15 cellular contexts compared by ENCODE assay signal in the genomic region with DNA sequence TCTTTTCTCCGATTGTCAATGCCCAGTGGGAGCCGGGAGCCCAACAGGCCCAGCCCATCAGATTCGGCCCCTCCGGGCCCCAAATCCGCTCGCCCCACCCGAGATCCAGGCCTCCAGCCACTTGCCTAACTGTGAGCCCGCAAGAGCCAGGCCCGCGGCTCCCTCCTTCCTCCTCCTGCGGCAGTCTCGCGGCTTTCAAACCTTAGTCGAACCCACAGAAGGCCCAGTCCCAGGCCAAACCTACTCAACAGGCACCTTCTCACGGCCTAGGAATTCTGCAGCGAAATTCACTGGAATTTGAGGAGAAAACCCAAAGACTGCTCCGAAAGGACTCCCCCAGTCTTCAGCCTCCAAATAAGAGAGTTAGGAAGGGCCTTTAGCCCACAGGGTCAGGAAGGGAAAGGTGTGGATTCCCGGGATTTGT. TPM values are rescaled to one million over a fixed set of nuclear protein-coding genes. Genes with fewer than 3 reads are reported as not detected.
DNase-seq lines count a peak whose midpoint lies in the region; ATAC-seq and TF ChIP-seq lines count a peak whose summit lies in the region.
"Had no signal": no experiment of that assay in that cellular context is flagged by ENCODE, and none has a peak within 500 bp of the region (broad histone marks: within the 10 kb centered on the region; RNA-seq: fewer than 3 reads in every experiment).

No MANE protein-coding gene starts in this region.

- H2AK5ac ChIP-seq in neuronal stem cell (ENCODE audit: low read depth, low read length), result peak overlapping the region; percentile 57

- H3K4me2 ChIP-seq in GM23338, result peak overlapping the region; percentile 84
- peak overlapping the region; percentile 82 for H3K4me2 ChIP-seq in hepatocyte
- H3K4me2 ChIP-seq in neuronal stem cell (ENCODE audit: insufficient read depth, low read length, poor library complexity, severe bottlenecking), result no peak overlapping the region

- H3F3A ChIP-seq in GM23338 (replicated peaks; ENCODE audit: low read depth), result peaks cover 68% of the 10 kb centered on the region

- H3K4me3 ChIP-seq in GM23338 (peak overlapping the region; percentile 59), NB4 (ENCODE audit: low read depth, low read length) (no peak overlapping the region), hepatocyte (no peak overlapping the region), neuronal stem cell (ENCODE audit: low read length in 2 of 2) (no peak overlapping the region), MG63 (no peak overlapping the region)
- H3K4me3 ChIP-seq: ovary had no signal

- no peak overlapping the region for H3K23ac ChIP-seq in neuronal stem cell (ENCODE audit: low read depth, low read length, poor library complexity)

- no peak overlapping the region for H2BK15ac ChIP-seq in neuronal stem cell (ENCODE audit: low read length)

- H3K9ac ChIP-seq in neuronal stem cell (ENCODE audit: low read depth, low read length, poor library complexity), result no peak overlapping the region
- H3K9ac ChIP-seq: BLaER1 treated with 17β-estradiol and CSF1 and Interleukin-3, amounts not matched to agents 10 nM and 100 nM had no signal

- H3K14ac ChIP-seq in neuronal stem cell (ENCODE audit: low read length), result no peak overlapping the region

- peaks cover 6% of the 10 kb centered on the region for H3K9me3 Mint-ChIP-seq in GM23338

- H3K4ac ChIP-seq in neuronal stem cell (ENCODE audit: low read length), result no peak overlapping the region

- no peak overlapping the region for H3K27ac ChIP-seq in GM23338 (ENCODE audit: low read depth)
- peak overlapping the region; percentile 59 for H3K27ac ChIP-seq in hepatocyte
- H3K27ac ChIP-seq in neuronal stem cell (replicated peaks; ENCODE audit: low read length), result no peak overlapping the region
- H3K27ac ChIP-seq: BLaER1 treated with 17β-estradiol and CSF1 and Interleukin-3, amounts not matched to agents 10 nM and 100 nM; ovary had no signal

- H2BK120ac ChIP-seq in neuronal stem cell (ENCODE audit: low read depth, low read length), result peak overlapping the region; percentile 16

- H3K4me3 Mint-ChIP-seq in GM23338, result peak overlapping the region; percentile 59
- H3K4me3 Mint-ChIP-seq: activated naive CD4-positive, alpha-beta T cell treated with anti-CD3 and anti-CD28 coated beads, Interleukin-2, amount 50 U/mL, for 24 hours; stimulated activated memory B cell treated with anti-CD40 and anti-IgM and Interleukin-4, amounts not matched to agents 10 μg/mL and 1 μg/mL and 100 μg/mL, for 72 hours had no signal

- TF ChIP-seq POLR2A in NB4 (IDR thresholded peaks at IDR 0.05; ENCODE audit: extremely low read depth, insufficient read length), result no peak

- ATAC-seq in GM23338 (peak; percentile 2), GM21737 (IDR thresholded peaks at IDR 0.05; ENCODE audit: unreplicated experiment) (no peak)
- ATAC-seq: stimulated activated memory B cell treated with anti-CD40 and anti-IgM and Interleukin-4, amounts not matched to agents 10 μg/mL and 1 μg/mL and 100 μg/mL, for 72 hours had no signal

- H3K27me3 ChIP-seq in GM23338 (ENCODE audit: insufficient read depth), result peaks cover 100% of the 10 kb centered on the region
- H3K27me3 ChIP-seq in hepatocyte, result peaks cover 98% of the 10 kb centered on the region
- H3K27me3 ChIP-seq in neuronal stem cell (ENCODE audit: control insufficient read depth in 3 of 3, insufficient read depth in 3 of 3, low read depth in 1 of 3, low read length in 3 of 3), result peaks cover 76 to 100% (median 100%) of the 10 kb centered on the region in 3 experiments
- H3K27me3 ChIP-seq in MG63, result no peaks in the 10 kb centered on the region

- H3K4me1 ChIP-seq in GM23338 (ENCODE audit: insufficient read depth), result peaks cover 76% of the 10 kb centered on the region
- H3K4me1 ChIP-seq in hepatocyte (ENCODE audit: insufficient read depth), result peaks cover 15% of the 10 kb centered on the region
- peaks cover 3 to 20% of the 10 kb centered on the region in 2 donors for H3K4me1 ChIP-seq in neuronal stem cell (ENCODE audit: control insufficient read depth in 2 of 2, insufficient read depth in 1 of 2, low read depth in 1 of 2, low read length in 2 of 2)

- no peaks in the 10 kb centered on the region for H3K9me2 ChIP-seq in GM23338 (ENCODE audit: insufficient read depth)
- no peaks in the 10 kb centered on the region for H3K9me2 ChIP-seq in hepatocyte (replicated peaks; ENCODE audit: insufficient read depth)

- H3K18ac ChIP-seq in neuronal stem cell (ENCODE audit: low read length), result peak overlapping the region; percentile 77

- H3K27me3 Mint-ChIP-seq in GM23338 (ENCODE audit: insufficient read depth, low read depth, poor library complexity), result peaks cover 100% of the 10 kb centered on the region

- peaks cover 66% of the 10 kb centered on the region for H3K4me1 Mint-ChIP-seq in GM23338

- WGBS in hepatocyte (ENCODE audit: low lambda C conversion rate, missing lambda C conversion rate), result 55% methylated on average over 18 of the region's 18 CpGs
- no CpG with 5 or more reads among the region's 18 CpGs for WGBS in neuronal stem cell (ENCODE audit: extremely low coverage in 2 of 2, insufficient read length in 2 of 2, insufficient replicate concordance in 1 of 2), 2 donors

- H2BK12ac ChIP-seq in neuronal stem cell (ENCODE audit: low read length), result no peak overlapping the region

- 0 out of 3 replicates have a peak, but pooled peaks cover 3% of the 10 kb centered on the region for H3K36me3 Mint-ChIP-seq in GM23338 (ENCODE audit: low read depth)
- H3K36me3 Mint-ChIP-seq: stimulated activated memory B cell treated with anti-CD40 and anti-IgM and Interleukin-4, amounts not matched to agents 10 μg/mL and 1 μg/mL and 100 μg/mL, for 72 hours had no signal

- H3K79me1 ChIP-seq in neuronal stem cell (ENCODE audit: low read depth, low read length), result no peaks in the 10 kb centered on the region

- TF ChIP-seq CTCF in GM23338 (conservative IDR thresholded peaks at IDR 0.05; ENCODE audit: low read depth in 2 of 2) (no peak), NB4 (IDR thresholded peaks at IDR 0.05; ENCODE audit: low read depth, low read length) (no peak), hepatocyte (IDR thresholded peaks at IDR 0.05; ENCODE audit: poor library complexity) (no peak)

- no peaks in the 10 kb centered on the region for H3K36me3 ChIP-seq in GM23338 (ENCODE audit: insufficient read depth)
- H3K36me3 ChIP-seq in hepatocyte (replicated peaks; ENCODE audit: insufficient read depth, low read depth), result no peaks in the 10 kb centered on the region
- H3K36me3 ChIP-seq in neuronal stem cell (replicated peaks in 1 of 2; ENCODE audit: control insufficient read depth in 2 of 2, insufficient read depth in 2 of 2, low read length in 2 of 2), result no peaks in the 10 kb centered on the region
- H3K36me3 ChIP-seq in MG63, result no peaks in the 10 kb centered on the region; the same call in 1 of the 2 replicates
- H3K36me3 ChIP-seq: BLaER1 treated with 17β-estradiol and CSF1 and Interleukin-3, amounts not matched to agents 10 nM and 100 nM; ovary had no signal

- no peak overlapping the region for H3K27ac Mint-ChIP-seq in GM23338
- H3K27ac Mint-ChIP-seq: activated B cell treated with CpG ODN at 0.5 μM for 24 hours; activated naive CD4-positive, alpha-beta T cell treated with anti-CD3 and anti-CD28 coated beads, Interleukin-2, amount 50 U/mL, for 24 hours; stimulated activated memory B cell treated with anti-CD40 and anti-IgM and Interleukin-4, amounts not matched to agents 10 μg/mL and 1 μg/mL and 100 μg/mL, for 72 hours had no signal

- no peaks in the 10 kb centered on the region for H3K79me2 ChIP-seq in GM23338 (replicated peaks; ENCODE audit: insufficient read depth)
- peaks cover 15% of the 10 kb centered on the region for H3K79me2 ChIP-seq in hepatocyte

- H2AFZ ChIP-seq in GM23338 (no peak overlapping the region), hepatocyte (no peak overlapping the region), neuronal stem cell (ENCODE audit: low read length) (peak overlapping the region; percentile 75)

- peaks cover 32% of the 10 kb centered on the region for H4K20me1 ChIP-seq in GM23338 (replicated peaks; ENCODE audit: insufficient read depth)
- no peaks in the 10 kb centered on the region for H4K20me1 ChIP-seq in hepatocyte (ENCODE audit: insufficient read depth, poor library complexity, severe bottlenecking)

- H4K8ac ChIP-seq in neuronal stem cell (ENCODE audit: low read depth, low read length), result no peak overlapping the region

- H2BK5ac ChIP-seq in neuronal stem cell (ENCODE audit: low read length), result no peak overlapping the region

- H3K9me3 ChIP-seq in hepatocyte (ENCODE audit: low read depth) (no peaks in the 10 kb centered on the region), neuronal stem cell (replicated peaks in 1 of 2; ENCODE audit: control insufficient read depth in 2 of 2, insufficient read depth in 1 of 2, low read depth in 1 of 2, low read length in 2 of 2) (peaks cover 0 to 2% of the 10 kb centered on the region in 2 donors), MG63 (no peaks in the 10 kb centered on the region)

- no peak overlapping the region for H4K91ac ChIP-seq in neuronal stem cell (ENCODE audit: low read depth, low read length, poor library complexity)

- peak; percentile 72 for DNase-seq in GM23338 (ENCODE audit: low spot score)
- DNase-seq in NB4 (ENCODE audit: low read depth), result peak; percentile 44
- no peak for DNase-seq in hepatocyte (ENCODE audit: low spot score)
- DNase-seq in neuronal stem cell (ENCODE audit: low spot score), result no peak
- DNase-seq in NCI-H526 treated with DMSO at 0.1 percent for 48 hours (lab: John Stamatoyannopoulos, UW), result no peak
- DNase-seq in MG63, result no peak
- DNase-seq: activated B cell treated with CpG ODN at 0.5 μM for 24 hours, DND-41, NCI-H2029, ovary, small intestine had no signal

TF ChIP-seq in GM23338, 12 proteins besides CTCF, POLR2A, EP300 and RAD21 (continues in another document):
- TF ChIP-seq ZNF331 (CRISPR knock-in tag; IDR thresholded peaks at IDR 0.05; ENCODE audit: low read depth) (no peak), CREB1 (CRISPR knock-in tag; IDR thresholded peaks at IDR 0.05; ENCODE audit: low read depth) (no peak)

RNA-seq across cellular contexts. Expression of gene TFAP2A, which starts 2.8 kb away (rescaled TPM):
- total RNA-seq in GM23338 (2014; rRNA removed; shearing (Covaris generic)), result not detected in 2 replicates
- polyA plus RNA-seq in GM23338 (2016; fragmentation: Nextera tagmentation; extraction: Ambion mirVana), result 0.21 TPM in 1 of 2 replicates, not detected in the other
- 6.2 TPM in 2 replicates for total RNA-seq in hepatocyte
- polyA plus RNA-seq in hepatocyte, result 14.9 and 17.5 TPM in 2 replicates
- 0.53 TPM for polyA plus RNA-seq in neuronal stem cell (2013, experiment 1 of 2)
- polyA plus RNA-seq in neuronal stem cell (2013, experiment 2 of 2), result 0.54 TPM
- total RNA-seq in MG63 (2014; rRNA removed; shearing (Covaris generic); ENCODE audit: low replicate concordance), result 9.5 and 14.8 TPM in 2 replicates
- total RNA-seq: activated B cell treated with CpG ODN at 0.5 μM for 24 hours had no signal

Comparison
In these comparisons a context has a peak if more than half of its experiments do, and no peak if none do; other contexts are left out.
1. DNase-seq: peak in GM23338 (single experiment) and NB4 (single experiment); none in hepatocyte (single experiment), neuronal stem cell (single experiment), NCI-H526 treated with DMSO at 0.1 percent for 48 hours (single experiment) and MG63 (single experiment).